25 cellular contexts compared by ENCODE assay signal in the genomic region with DNA sequence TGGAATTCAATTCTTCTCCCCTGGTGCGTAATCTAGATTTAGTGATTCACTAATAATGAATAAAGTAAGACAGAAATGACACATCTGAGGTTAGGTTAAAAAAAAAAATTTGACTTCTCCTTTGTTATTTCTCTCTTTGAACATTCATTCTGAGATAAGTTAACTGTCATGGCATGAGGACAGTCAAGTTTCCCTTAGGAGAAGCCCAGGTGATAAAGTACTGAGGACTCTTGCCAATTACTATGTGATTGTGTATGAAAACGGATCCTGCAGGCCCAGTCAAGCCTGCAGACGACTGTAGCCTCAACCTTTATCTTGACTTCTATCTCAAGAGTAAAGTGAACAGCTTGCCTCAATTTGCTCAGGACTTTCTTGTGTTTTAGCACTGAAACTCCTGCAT.
DNase-seq lines count a peak whose midpoint lies in the region; ATAC-seq, FAIRE-seq and TF ChIP-seq lines count a peak whose summit lies in the region.
"Had no signal": no experiment of that assay in that cellular context is flagged by ENCODE, and none has a peak within 500 bp of the region (broad histone marks: within the 10 kb centered on the region; RNA-seq: fewer than 3 reads in every experiment).

No MANE protein-coding gene starts in this region.

- no peaks in the 10 kb centered on the region for H3K4me1 Mint-ChIP-seq in MCF 10A (ENCODE audit: insufficient read depth, unreplicated experiment)
- H3K4me1 Mint-ChIP-seq in CD8-positive, alpha-beta T cell (ENCODE audit: low read depth) = no peaks in the 10 kb centered on the region
- H3K4me1 Mint-ChIP-seq: CD14-positive monocyte had no signal

- H3K79me2 ChIP-seq in mammary epithelial cell (ENCODE audit: insufficient read depth, low read length) = no peaks in the 10 kb centered on the region
- no peaks in the 10 kb centered on the region for H3K79me2 ChIP-seq in GM12878 (ENCODE audit: control insufficient read depth, insufficient read depth, low read length)
- H3K79me2 ChIP-seq in keratinocyte (ENCODE audit: control insufficient read depth, insufficient read depth, low read length) = no peaks in the 10 kb centered on the region

- no TSS peak for BruUV-seq in mammary epithelial cell (replicated peaks; lab: Mats Ljungman, UMichigan)
- BruUV-seq in MCF 10A (replicated peaks; lab: Mats Ljungman, UMichigan) = no TSS peak
- no TSS peak for BruUV-seq in GM12878 (replicated peaks; lab: Mats Ljungman, UMichigan)

- peaks cover 23% of the 10 kb centered on the region for H3K9me3 Mint-ChIP-seq in MCF 10A (ENCODE audit: unreplicated experiment)
- H3K9me3 Mint-ChIP-seq in CD8-positive, alpha-beta T cell = peaks cover 11% of the 10 kb centered on the region

- H3K36me3 ChIP-seq in mammary epithelial cell (ENCODE audit: insufficient read depth, low read length) (no peaks in the 10 kb centered on the region), GM12878 (ENCODE audit: control insufficient read depth in 2 of 2, insufficient read depth in 2 of 2, low read length in 1 of 2) (no peaks in the 10 kb centered on the region), keratinocyte (ENCODE audit: control insufficient read depth in 2 of 2, extremely low read depth in 1 of 2, insufficient read depth in 2 of 2, low read length in 2 of 2) (no peaks in the 10 kb centered on the region)
- H3K36me3 ChIP-seq in CD8-positive, alpha-beta T cell (ENCODE audit: insufficient read depth, low read length) = no peaks in the 10 kb centered on the region
- H3K36me3 ChIP-seq: BE2C; BLaER1 treated with 17β-estradiol and CSF1 and Interleukin-3, amounts not matched to agents 10 nM and 100 nM; HAP-1 had no signal

- no peak overlapping the region for H3K27ac Mint-ChIP-seq in MCF 10A (ENCODE audit: low read depth, unreplicated experiment)
- no peak overlapping the region for H3K27ac Mint-ChIP-seq in CD8-positive, alpha-beta T cell
- H3K27ac Mint-ChIP-seq: CD14-positive monocyte; CD4-positive, alpha-beta T cell; HFFc6 had no signal

- POLR2A ChIA-PET in MCF 10A (lab: Yijun Ruan, JAX) = no interaction called here
- POLR2A ChIA-PET in GM12878 (lab: Charles Lee) = no interaction called here
- POLR2A ChIA-PET in CD8-positive, alpha-beta T cell (lab: Charles Lee) = no interaction called here

- no peak overlapping the region for H3K4me3 Mint-ChIP-seq in MCF 10A (ENCODE audit: unreplicated experiment)
- H3K4me3 Mint-ChIP-seq in CD8-positive, alpha-beta T cell = no peak overlapping the region
- H3K4me3 Mint-ChIP-seq: CD14-positive monocyte; CD4-positive, alpha-beta T cell; HFFc6 had no signal

- H2AFZ ChIP-seq in mammary epithelial cell (ENCODE audit: low read depth, low read length) = no peak overlapping the region
- H2AFZ ChIP-seq in GM12878 (ENCODE audit: control insufficient read depth, low read depth, low read length) = no peak overlapping the region
- H2AFZ ChIP-seq in keratinocyte (ENCODE audit: control insufficient read depth, low read length) = no peak overlapping the region

- H3K27ac ChIP-seq in mammary epithelial cell (ENCODE audit: insufficient read depth, low read depth, low read length) (no peak overlapping the region), GM12878 (ENCODE audit: control insufficient read depth, insufficient read depth) (no peak overlapping the region), epithelial cell of prostate (no peak overlapping the region), keratinocyte (ENCODE audit: control insufficient read depth, insufficient read depth, low read length) (peak overlapping the region; percentile 66)
- H3K27ac ChIP-seq in CD8-positive, alpha-beta T cell (ENCODE audit: low read depth, low read length) = no peak overlapping the region
- H3K27ac ChIP-seq: 22Rv1; BLaER1 treated with 17β-estradiol and CSF1 and Interleukin-3, amounts not matched to agents 10 nM and 100 nM had no signal

- H3K27me3 ChIP-seq in mammary epithelial cell (ENCODE audit: insufficient read depth, low read length) (no peaks in the 10 kb centered on the region), GM12878 (replicated peaks in 1 of 2; ENCODE audit: control insufficient read depth in 2 of 2, insufficient read depth in 2 of 2, low read length in 1 of 2) (no peaks in the 10 kb centered on the region), keratinocyte (ENCODE audit: control insufficient read depth, extremely low read depth, insufficient read depth, low read length) (no peaks in the 10 kb centered on the region)
- no peaks in the 10 kb centered on the region for H3K27me3 ChIP-seq in CD8-positive, alpha-beta T cell (ENCODE audit: insufficient read depth, low read length)
- H3K27me3 ChIP-seq: BE2C had no signal

- no peak for TF ChIP-seq EP300 in GM12878 (IDR thresholded peaks at IDR 0.05; ENCODE audit: borderline replicate concordance in 1 of 2, control insufficient read depth in 1 of 2, low read depth in 2 of 2, low read length in 2 of 2)

- H4K20me1 ChIP-seq in mammary epithelial cell (ENCODE audit: insufficient read depth, low read length) (no peaks in the 10 kb centered on the region), GM12878 (ENCODE audit: control insufficient read depth, insufficient read depth) (no peaks in the 10 kb centered on the region), keratinocyte (ENCODE audit: control insufficient read depth, extremely low read depth, insufficient read depth, low read length) (no peaks in the 10 kb centered on the region)
- H4K20me1 ChIP-seq: BLaER1 treated with 17β-estradiol and CSF1 and Interleukin-3, amounts not matched to agents 10 nM and 100 nM had no signal

- CTCF ChIA-PET in mammary epithelial cell (lab: Charles Lee; ENCODE audit: low non-redundant PET) (no interaction called here), MCF 10A (lab: Yijun Ruan, JAX) (interaction anchor here (1.7 kb wide), 1 partner anchor 32 kb away, joined by 7 read pairs; no protein-coding TSS in a partner anchor), GM12878 (lab: Yijun Ruan, JAX) (no interaction called here)
- CTCF ChIA-PET in CD8-positive, alpha-beta T cell (lab: Charles Lee) = no interaction called here

- H3K9me1 ChIP-seq in keratinocyte (ENCODE audit: control insufficient read depth, extremely low read depth, insufficient read depth, low read length) = no peaks in the 10 kb centered on the region

- TF ChIP-seq CTCF in mammary epithelial cell (conservative IDR thresholded peaks at IDR 0.05 in 1 of 2, IDR thresholded peaks at IDR 0.05 in 1 of 2; ENCODE audit: extremely low read depth in 1 of 2, insufficient read depth in 1 of 2, low read depth in 1 of 2, low read length in 2 of 2) = no peak
- TF ChIP-seq CTCF in MCF 10A (IDR thresholded peaks at IDR 0.05; ENCODE audit: unreplicated experiment) = no peak
- no peak for TF ChIP-seq CTCF in GM12878 (IDR thresholded peaks at IDR 0.05 in 2 of 3, conservative IDR thresholded peaks at IDR 0.05 in 1 of 3; ENCODE audit: control insufficient read depth in 2 of 3, extremely low read depth in 1 of 3, insufficient read depth in 1 of 3, low read depth in 3 of 3, low read length in 3 of 3)
- no peak for TF ChIP-seq CTCF in keratinocyte (optimal IDR thresholded peaks at IDR 0.05 in 1 of 3, IDR thresholded peaks at IDR 0.05 in 1 of 3, conservative IDR thresholded peaks at IDR 0.05 in 1 of 3; ENCODE audit: extremely low read depth in 1 of 3, insufficient read depth in 2 of 3, low read length in 3 of 3)
- no peak for TF ChIP-seq CTCF in CD8-positive, alpha-beta T cell (IDR thresholded peaks at IDR 0.05)

- no peak for TF ChIP-seq POLR2A in GM12878 (IDR thresholded peaks at IDR 0.05; ENCODE audit: low read depth, low read length)

- H3K36me3 Mint-ChIP-seq in MCF 10A (ENCODE audit: insufficient read depth, unreplicated experiment) = no peaks in the 10 kb centered on the region
- H3K36me3 Mint-ChIP-seq in CD8-positive, alpha-beta T cell = no peaks in the 10 kb centered on the region
- H3K36me3 Mint-ChIP-seq: CD14-positive monocyte had no signal

- no peaks in the 10 kb centered on the region for H3K27me3 Mint-ChIP-seq in MCF 10A (ENCODE audit: insufficient read depth, unreplicated experiment)
- no peaks in the 10 kb centered on the region for H3K27me3 Mint-ChIP-seq in CD8-positive, alpha-beta T cell (ENCODE audit: low read depth)
- H3K27me3 Mint-ChIP-seq: CD4-positive, alpha-beta T cell had no signal

- DNase-seq in mammary epithelial cell = peak; percentile 1
- no peak for DNase-seq in MCF 10A (ENCODE audit: unreplicated experiment)
- no peak for DNase-seq in GM12878 (ENCODE audit: low read depth, low spot score)
- peak; percentile 31 for DNase-seq in epithelial cell of prostate (ENCODE audit: low read depth, low spot score)
- no peak for DNase-seq in keratinocyte (ENCODE audit: low read depth, low spot score)
- DNase-seq in NCI-H446 (lab: John Stamatoyannopoulos, UW) = no peak
- no peak for DNase-seq in CD8-positive, alpha-beta T cell
- DNase-seq: ACHN; AML-193; BE2C; Calu3; CD4-positive, alpha-beta T cell; COR-L47; DMS53; DMS79 treated with DMSO at 0.1 percent for 48 hours; GF-D8; GOT3; HFFc6 had no signal

- RAD21 ChIA-PET in GM12878 (lab: Charles Lee; ENCODE audit: unreplicated experiment) = no interaction called here

- dilution Hi-C loops in mammary epithelial cell (cut with HindIII; ENCODE audit: low sequenced_read_pairs) (no loop called here), keratinocyte (cut with MboI; ENCODE audit: extremely low pct_ligation_motif_present, low sequenced_read_pairs) (no loop called here)

- intact Hi-C loops in mammary epithelial cell (cut with micrococcal nuclease) = no loop called here
- intact Hi-C loops in MCF 10A (cut with micrococcal nuclease) = no loop called here
- intact Hi-C loops in GM12878 (cut with micrococcal nuclease; ENCODE audit: unreplicated experiment) = no loop called here
- intact Hi-C loops in CD8-positive, alpha-beta T cell (cut with DNase I, micrococcal nuclease) = no loop called here

- H3K4me1 ChIP-seq in mammary epithelial cell (ENCODE audit: insufficient read depth, low read length) (no peaks in the 10 kb centered on the region), GM12878 (ENCODE audit: control insufficient read depth, insufficient read depth, low read length) (no peaks in the 10 kb centered on the region), keratinocyte (ENCODE audit: control insufficient read depth, extremely low read depth, insufficient read depth, low read length) (peaks cover 7% of the 10 kb centered on the region)
- no peaks in the 10 kb centered on the region for H3K4me1 ChIP-seq in CD8-positive, alpha-beta T cell (ENCODE audit: insufficient read depth, low read length)
- H3K4me1 ChIP-seq: BE2C, HAP-1 had no signal

- H3K9ac ChIP-seq in mammary epithelial cell (ENCODE audit: insufficient read depth, low read length) (no peak overlapping the region), GM12878 (ENCODE audit: control insufficient read depth, insufficient read depth, low read length) (no peak overlapping the region), keratinocyte (ENCODE audit: control insufficient read depth, extremely low read depth, insufficient read depth, low read length) (no peak overlapping the region)
- H3K9ac ChIP-seq: BLaER1 treated with 17β-estradiol and CSF1 and Interleukin-3, amounts not matched to agents 10 nM and 100 nM had no signal

- no peak overlapping the region for H3K4me2 ChIP-seq in mammary epithelial cell (ENCODE audit: insufficient read depth, low read depth, low read length)
- H3K4me2 ChIP-seq in GM12878 (ENCODE audit: control insufficient read depth, insufficient read depth) = no peak overlapping the region
- H3K4me2 ChIP-seq in keratinocyte (ENCODE audit: control insufficient read depth, extremely low read depth, insufficient read depth, low read depth, low read length) = peak overlapping the region; percentile 51
- H3K4me2 ChIP-seq: BLaER1 treated with 17β-estradiol and CSF1 and Interleukin-3, amounts not matched to agents 10 nM and 100 nM had no signal

- no peak overlapping the region for H3K4me3 ChIP-seq in mammary epithelial cell (replicated peaks in 1 of 3; ENCODE audit: insufficient read depth in 1 of 3, low read depth in 2 of 3, low read length in 3 of 3)
- H3K4me3 ChIP-seq in GM12878 = no peak overlapping the region
- H3K4me3 ChIP-seq in keratinocyte (ENCODE audit: control insufficient read depth in 2 of 3, extremely low read depth in 1 of 3, insufficient read depth in 2 of 3, low read depth in 1 of 3, low read length in 3 of 3) = no peak overlapping the region
- no peak overlapping the region for H3K4me3 ChIP-seq in CD8-positive, alpha-beta T cell (ENCODE audit: low read depth, low read length)
- H3K4me3 ChIP-seq: BLaER1 treated with 17β-estradiol and CSF1 and Interleukin-3, amounts not matched to agents 10 nM and 100 nM; HAP-1 had no signal

- SMC1A ChIA-PET in GM12878 (lab: Charles Lee; ENCODE audit: uncharacterized antibody, unreplicated experiment) = no interaction called here

- FAIRE-seq in GM12878 (lab: Jason Lieb, UNC) (no peak), keratinocyte (lab: Jason Lieb, UNC) (no peak)
- FAIRE-seq: A204.1, H54 had no signal

- peaks cover 4% of the 10 kb centered on the region for H3K9me3 ChIP-seq in mammary epithelial cell (replicated peaks; ENCODE audit: insufficient read depth, low read length)
- no peaks in the 10 kb centered on the region for H3K9me3 ChIP-seq in GM12878 (replicated peaks; ENCODE audit: control insufficient read depth, insufficient read depth, low read length)
- H3K9me3 ChIP-seq in keratinocyte (ENCODE audit: control insufficient read depth, low read depth, low read length) = no peaks in the 10 kb centered on the region
- no peaks in the 10 kb centered on the region for H3K9me3 ChIP-seq in CD8-positive, alpha-beta T cell (ENCODE audit: low read length)
- H3K9me3 ChIP-seq: BE2C, HAP-1 had no signal

- no peak for ATAC-seq in GM12878
- ATAC-seq in CD8-positive, alpha-beta T cell = no peak
- ATAC-seq in GM19395 (IDR thresholded peaks at IDR 0.05; ENCODE audit: unreplicated experiment) = no peak

- TF ChIP-seq RAD21 in GM12878 (IDR thresholded peaks at IDR 0.05; ENCODE audit: insufficient read depth, low read depth, low read length) = no peak

- WGBS in mammary epithelial cell (ENCODE audit: low coverage, missing lambda C conversion rate) = 8% methylated on average over 3 of the region's 3 CpGs
- 0% methylated on average over 3 of the region's 3 CpGs for WGBS in GM12878 (ENCODE audit: insufficient coverage, insufficient replicate concordance, low lambda C conversion rate, missing lambda C conversion rate)

- in situ Hi-C loops in mammary epithelial cell (cut with MboI; ENCODE audit: low sequenced_read_pairs in 2 of 2) = no loop called here
- in situ Hi-C loops in GM12878 (cut with MboI) = no loop called here

Comparison
In these comparisons a context has a peak if more than half of its experiments do, and no peak if none do; other contexts are left out.
1. DNase-seq: peak in mammary epithelial cell (single experiment) and epithelial cell of prostate (single experiment); none in MCF 10A (single experiment), GM12878 (single experiment), keratinocyte (single experiment), NCI-H446 (0 of 2) and CD8-positive, alpha-beta T cell (0 of 7).